Comparison of ENCODE assay signal across 6 cellular contexts in the genomic region with DNA sequence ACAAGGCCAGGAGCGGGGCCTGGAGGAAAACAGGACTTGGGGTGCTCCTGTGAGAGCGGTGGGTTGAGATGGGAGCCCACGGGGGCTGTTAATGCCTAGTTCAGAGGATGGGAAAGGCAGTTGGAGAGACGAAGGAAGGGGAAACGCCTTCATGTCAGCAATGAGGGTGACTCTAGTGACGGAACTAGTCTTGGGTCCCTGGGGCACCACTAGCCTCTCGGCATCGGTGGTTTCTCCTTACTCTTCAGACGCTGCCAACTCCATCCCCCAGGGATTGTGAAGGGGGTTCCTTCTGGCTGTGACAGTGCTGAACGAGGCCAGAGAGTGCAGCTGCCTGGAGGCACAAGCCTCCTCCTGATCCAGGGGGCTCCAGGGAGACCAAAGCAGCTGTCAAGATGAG.
DNase-seq lines count a peak whose midpoint lies in the region; ATAC-seq and TF ChIP-seq lines count a peak whose summit lies in the region.

No MANE protein-coding gene starts in this region.

- H3K27ac ChIP-seq in RWPE2 (ENCODE audit: poor library complexity, severe bottlenecking), result peak overlapping the region; percentile 72
- H3K27ac ChIP-seq in iPS-18a (ENCODE audit: low read length), result no peak overlapping the region

- no peak overlapping the region for H3K9ac ChIP-seq in iPS-18a (ENCODE audit: low read length)

- DNase-seq in AG09309 (ENCODE audit: low read depth) (no peak), RWPE2 (ENCODE audit: low spot score) (no peak), kidney tubule cell (ENCODE audit: low spot score) (no peak), Kasumi-1 (lab: John Stamatoyannopoulos, UW) (no peak)

- H3K4me3 ChIP-seq in AG09309 (ENCODE audit: control insufficient read depth, low read depth, low read length) (peak overlapping the region; percentile 89), RWPE2 (ENCODE audit: severe bottlenecking) (peak overlapping the region; percentile 77), iPS-18a (ENCODE audit: low read length) (peak overlapping the region; percentile 64)

- H3K36me3 ChIP-seq in RWPE2 (ENCODE audit: low read depth), result peaks cover 21% of the 10 kb centered on the region
- no peaks in the 10 kb centered on the region for H3K36me3 ChIP-seq in iPS-18a (ENCODE audit: control insufficient read depth, low read depth, low read length)

- no peak for TF ChIP-seq CTCF in AG09309 (IDR thresholded peaks at IDR 0.05; ENCODE audit: control insufficient read depth, insufficient read depth, low read depth, low read length, missing control alignments)
- TF ChIP-seq CTCF in RWPE2 (IDR thresholded peaks at IDR 0.05; ENCODE audit: poor library complexity, severe bottlenecking), result no peak

- no peaks in the 10 kb centered on the region for H3K9me3 ChIP-seq in RWPE2 (ENCODE audit: severe bottlenecking)
- H3K9me3 ChIP-seq in iPS-18a (ENCODE audit: control insufficient read depth, low read depth, low read length), result no peaks in the 10 kb centered on the region

- H3K4me1 ChIP-seq in RWPE2 (ENCODE audit: insufficient read depth, poor library complexity, severe bottlenecking), result peaks cover 2% of the 10 kb centered on the region
- peaks cover 6% of the 10 kb centered on the region for H3K4me1 ChIP-seq in iPS-18a (ENCODE audit: control insufficient read depth, low read depth, low read length)

- ATAC-seq in RWPE2 (ENCODE audit: low read depth), result no peak
- no peak for ATAC-seq in GM18873 (IDR thresholded peaks at IDR 0.05; ENCODE audit: low FRiP score, unreplicated experiment)

- H3K27me3 ChIP-seq in RWPE2 (ENCODE audit: insufficient read depth, poor library complexity, severe bottlenecking) (no peaks in the 10 kb centered on the region), iPS-18a (ENCODE audit: control insufficient read depth, insufficient read depth, low read length) (peaks cover 30% of the 10 kb centered on the region)
